1 cellular context compared by ENCODE assay signal in genomic region chr2:121699421-121700328, GRCh38.
TF ChIP-seq lines count a peak whose summit lies in the region.

No MANE protein-coding gene starts in this region.

TF ChIP-seq in K562, 482 proteins besides CTCF, POLR2A, EP300 and RAD21 (continued from another document):
- TF ChIP-seq PBX2 (CRISPR knock-in tag; IDR thresholded peaks at IDR 0.05; ENCODE audit: low read depth) (no peak), PBX2 (tag; conservative IDR thresholded peaks at IDR 0.05; ENCODE audit: low read depth) (peak; percentile 61), SMARCA4 (IDR thresholded peaks at IDR 0.05) (peak; percentile 41; the same call in 1 of the 2 replicates), ARID1B (IDR thresholded peaks at IDR 0.05) (peak; percentile 50), MAFF (IDR thresholded peaks at IDR 0.05; ENCODE audit: low read length) (no peak), FOSL1 (tag; conservative IDR thresholded peaks at IDR 0.05) (peak; percentile 65), PKNOX1 (IDR thresholded peaks at IDR 0.05) (peak; percentile 55), ETV1 (tag; conservative IDR thresholded peaks at IDR 0.05; ENCODE audit: low read depth) (peak; percentile 51), ZNF589 (CRISPR knock-in tag; IDR thresholded peaks at IDR 0.05; ENCODE audit: low read depth) (0 out of 2 replicates have a peak, but pooled peaks have one; percentile 36), ATF2 (CRISPR knock-in tag; IDR thresholded peaks at IDR 0.05) (peak; percentile 68; the same call in 1 of the 2 replicates), RBFOX2 (IDR thresholded peaks at IDR 0.05; ENCODE audit: low read depth, low read length) (0 out of 2 replicates have a peak, but pooled peaks have one; percentile 19), ZNF318 (IDR thresholded peaks at IDR 0.05; ENCODE audit: borderline replicate concordance in 1 of 2, low read depth in 1 of 2) (peak in 1 of 2 experiments; percentile 65; a peak in 1 of 4 replicates), JUN (IDR thresholded peaks at IDR 0.05; ENCODE audit: borderline replicate concordance, low read depth, low read length) (peak; percentile 89; the same call in 1 of the 2 replicates), JUN (CRISPR knock-in tag; IDR thresholded peaks at IDR 0.05; ENCODE audit: borderline replicate concordance) (no peak), GABPB1 (CRISPR knock-in tag; IDR thresholded peaks at IDR 0.05) (peak; percentile 80), MEIS2 (IDR thresholded peaks at IDR 0.05; ENCODE audit: partially characterized antibody) (peak; percentile 74), CREM (IDR thresholded peaks at IDR 0.05; ENCODE audit: low read depth) (peak; percentile 66; the same call in 1 of the 2 replicates), GABPA (tag; conservative IDR thresholded peaks at IDR 0.05; ENCODE audit: low read depth) (peak; percentile 48; the same call in 1 of the 2 replicates), ATF7 (IDR thresholded peaks at IDR 0.05) (peak; percentile 80), THAP7 (CRISPR knock-in tag; IDR thresholded peaks at IDR 0.05) (no peak), MEF2D (tag; conservative IDR thresholded peaks at IDR 0.05; ENCODE audit: low read depth) (no peak), JUND (IDR thresholded peaks at IDR 0.05; ENCODE audit: borderline replicate concordance, low read depth, low read length) (peak; percentile 83), JUND (tag; IDR thresholded peaks at IDR 0.05; ENCODE audit: borderline replicate concordance, low read depth, low read length) (peak; percentile 72; the same call in 2 of the 3 replicates), BRF2 (IDR thresholded peaks at IDR 0.05; ENCODE audit: borderline replicate concordance, insufficient read depth, insufficient read length) (no peak), ATF1 (CRISPR knock-in tag; IDR thresholded peaks at IDR 0.05) (no peak), ATF1 (tag; IDR thresholded peaks at IDR 0.05) (0 out of 2 replicates have a peak, but pooled peaks have one; percentile 39), ATF3 (IDR thresholded peaks at IDR 0.05) (peak; percentile 96), ATF3 (CRISPR knock-in tag; conservative IDR thresholded peaks at IDR 0.05) (no peak; the same call in 1 of the 2 replicates), SMAD4 (CRISPR knock-in tag; conservative IDR thresholded peaks at IDR 0.05) (peak; percentile 81), CREB1 (IDR thresholded peaks at IDR 0.05) (peak; percentile 68), CREB1 (CRISPR knock-in tag; IDR thresholded peaks at IDR 0.05) (peak; percentile 65)
